1 cellular context compared by ENCODE assay signal in the genomic region with DNA sequence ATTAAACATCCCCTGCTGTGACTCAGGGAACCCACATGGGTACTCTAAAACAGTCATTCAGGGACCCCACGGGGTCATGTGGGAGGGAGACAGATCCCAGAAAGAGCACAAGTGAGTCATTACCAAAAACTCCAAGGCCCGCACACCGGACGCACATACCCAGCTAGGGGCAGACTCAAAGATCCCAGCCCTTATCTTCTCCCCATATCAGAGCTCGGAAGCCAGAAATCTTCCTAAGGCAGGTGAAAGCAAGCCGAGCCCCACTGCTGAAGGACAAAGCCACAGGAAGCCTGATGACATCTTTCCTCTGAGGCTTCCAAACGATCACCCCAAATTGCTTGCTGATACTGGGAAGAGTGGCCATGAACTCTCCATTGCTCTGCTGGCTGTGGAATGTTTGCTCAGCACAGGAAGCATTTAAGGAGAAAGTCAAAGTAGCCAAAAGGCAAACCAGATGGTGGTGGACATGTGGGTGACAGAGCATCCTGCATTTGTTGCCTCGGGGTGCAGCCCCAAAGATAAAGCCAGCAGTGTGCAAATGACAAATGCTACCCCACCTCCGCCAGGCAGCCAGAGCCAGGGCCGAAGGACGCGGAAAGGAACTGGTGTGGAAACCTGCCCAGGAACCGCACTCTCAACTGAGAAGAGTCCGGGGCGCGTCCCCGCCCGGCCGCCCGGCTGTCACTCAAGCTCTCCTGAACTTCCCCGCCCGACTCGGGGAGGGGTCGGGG.
TF ChIP-seq lines count a peak whose summit lies in the region.

No MANE protein-coding gene starts in this region.

TF ChIP-seq in HepG2, 621 proteins besides CTCF, POLR2A, EP300 and RAD21 (continued from another document):
- TF ChIP-seq TEAD2 (CRISPR knock-in tag; IDR thresholded peaks at IDR 0.05), result 0 out of 2 replicates have a peak, but pooled peaks have one; percentile 61
- TF ChIP-seq, protein P1, sequence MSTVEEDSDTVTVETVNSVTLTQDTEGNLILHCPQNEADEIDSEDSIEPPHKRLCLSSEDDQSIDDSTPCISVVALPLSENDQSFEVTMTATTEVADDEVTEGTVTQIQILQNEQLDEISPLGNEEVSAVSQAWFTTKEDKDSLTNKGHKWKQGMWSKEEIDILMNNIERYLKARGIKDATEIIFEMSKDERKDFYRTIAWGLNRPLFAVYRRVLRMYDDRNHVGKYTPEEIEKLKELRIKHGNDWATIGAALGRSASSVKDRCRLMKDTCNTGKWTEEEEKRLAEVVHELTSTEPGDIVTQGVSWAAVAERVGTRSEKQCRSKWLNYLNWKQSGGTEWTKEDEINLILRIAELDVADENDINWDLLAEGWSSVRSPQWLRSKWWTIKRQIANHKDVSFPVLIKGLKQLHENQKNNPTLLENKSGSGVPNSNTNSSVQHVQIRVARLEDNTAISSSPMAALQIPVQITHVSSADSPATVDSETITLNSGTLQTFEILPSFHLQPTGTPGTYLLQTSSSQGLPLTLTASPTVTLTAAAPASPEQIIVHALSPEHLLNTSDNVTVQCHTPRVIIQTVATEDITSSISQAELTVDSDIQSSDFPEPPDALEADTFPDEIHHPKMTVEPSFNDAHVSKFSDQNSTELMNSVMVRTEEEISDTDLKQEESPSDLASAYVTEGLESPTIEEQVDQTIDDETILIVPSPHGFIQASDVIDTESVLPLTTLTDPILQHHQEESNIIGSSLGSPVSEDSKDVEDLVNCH (CRISPR knock-in tag; IDR thresholded peaks at IDR 0.05), result no peak
- peak; percentile 73 for TF ChIP-seq MEIS2 (CRISPR knock-in tag; IDR thresholded peaks at IDR 0.05)
- TF ChIP-seq SETDB1 (CRISPR knock-in tag; IDR thresholded peaks at IDR 0.05; ENCODE audit: borderline replicate concordance), result no peak
- 0 out of 2 replicates have a peak, but pooled peaks have one; percentile 29 for TF ChIP-seq ZNF709 (CRISPR knock-in tag; IDR thresholded peaks at IDR 0.05)
- TF ChIP-seq, protein P2, sequence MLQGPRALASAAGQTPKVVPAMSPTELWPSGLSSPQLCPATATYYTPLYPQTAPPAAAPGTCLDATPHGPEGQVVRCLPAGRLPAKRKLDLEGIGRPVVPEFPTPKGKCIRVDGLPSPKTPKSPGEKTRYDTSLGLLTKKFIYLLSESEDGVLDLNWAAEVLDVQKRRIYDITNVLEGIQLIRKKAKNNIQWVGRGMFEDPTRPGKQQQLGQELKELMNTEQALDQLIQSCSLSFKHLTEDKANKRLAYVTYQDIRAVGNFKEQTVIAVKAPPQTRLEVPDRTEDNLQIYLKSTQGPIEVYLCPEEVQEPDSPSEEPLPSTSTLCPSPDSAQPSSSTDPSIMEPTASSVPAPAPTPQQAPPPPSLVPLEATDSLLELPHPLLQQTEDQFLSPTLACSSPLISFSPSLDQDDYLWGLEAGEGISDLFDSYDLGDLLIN (CRISPR knock-in tag; IDR thresholded peaks at IDR 0.05; ENCODE audit: borderline replicate concordance), result 0 out of 2 replicates have a peak, but pooled peaks have one; percentile 61
- TF ChIP-seq, protein P3, sequence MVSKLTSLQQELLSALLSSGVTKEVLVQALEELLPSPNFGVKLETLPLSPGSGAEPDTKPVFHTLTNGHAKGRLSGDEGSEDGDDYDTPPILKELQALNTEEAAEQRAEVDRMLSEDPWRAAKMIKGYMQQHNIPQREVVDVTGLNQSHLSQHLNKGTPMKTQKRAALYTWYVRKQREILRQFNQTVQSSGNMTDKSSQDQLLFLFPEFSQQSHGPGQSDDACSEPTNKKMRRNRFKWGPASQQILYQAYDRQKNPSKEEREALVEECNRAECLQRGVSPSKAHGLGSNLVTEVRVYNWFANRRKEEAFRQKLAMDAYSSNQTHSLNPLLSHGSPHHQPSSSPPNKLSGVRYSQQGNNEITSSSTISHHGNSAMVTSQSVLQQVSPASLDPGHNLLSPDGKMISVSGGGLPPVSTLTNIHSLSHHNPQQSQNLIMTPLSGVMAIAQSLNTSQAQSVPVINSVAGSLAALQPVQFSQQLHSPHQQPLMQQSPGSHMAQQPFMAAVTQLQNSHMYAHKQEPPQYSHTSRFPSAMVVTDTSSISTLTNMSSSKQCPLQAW (CRISPR knock-in tag; IDR thresholded peaks at IDR 0.05), result peak; percentile 81; the same call in 1 of the 2 replicates
- TF ChIP-seq, protein P4, sequence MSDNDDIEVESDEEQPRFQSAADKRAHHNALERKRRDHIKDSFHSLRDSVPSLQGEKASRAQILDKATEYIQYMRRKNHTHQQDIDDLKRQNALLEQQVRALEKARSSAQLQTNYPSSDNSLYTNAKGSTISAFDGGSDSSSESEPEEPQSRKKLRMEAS (IDR thresholded peaks at IDR 0.05), result peak; percentile 31
- peak; percentile 41; the same call in 1 of the 2 replicates for TF ChIP-seq ZNF629 (CRISPR knock-in tag; conservative IDR thresholded peaks at IDR 0.05)
- peak; percentile 60; the same call in 1 of the 2 replicates for TF ChIP-seq GATAD2A (CRISPR knock-in tag; IDR thresholded peaks at IDR 0.05)
- peak; percentile 57; the same call in 1 of the 2 replicates for TF ChIP-seq NFKB2 (CRISPR knock-in tag; IDR thresholded peaks at IDR 0.05; ENCODE audit: borderline replicate concordance)
- peak; percentile 37; the same call in 1 of the 2 replicates for TF ChIP-seq ZNF44 (CRISPR knock-in tag; IDR thresholded peaks at IDR 0.05)
- no peak for TF ChIP-seq GTF2F1 (IDR thresholded peaks at IDR 0.05; ENCODE audit: low read length)
- TF ChIP-seq PHF8 (CRISPR knock-in tag; IDR thresholded peaks at IDR 0.05), result peak; percentile 48
- TF ChIP-seq, protein P5, sequence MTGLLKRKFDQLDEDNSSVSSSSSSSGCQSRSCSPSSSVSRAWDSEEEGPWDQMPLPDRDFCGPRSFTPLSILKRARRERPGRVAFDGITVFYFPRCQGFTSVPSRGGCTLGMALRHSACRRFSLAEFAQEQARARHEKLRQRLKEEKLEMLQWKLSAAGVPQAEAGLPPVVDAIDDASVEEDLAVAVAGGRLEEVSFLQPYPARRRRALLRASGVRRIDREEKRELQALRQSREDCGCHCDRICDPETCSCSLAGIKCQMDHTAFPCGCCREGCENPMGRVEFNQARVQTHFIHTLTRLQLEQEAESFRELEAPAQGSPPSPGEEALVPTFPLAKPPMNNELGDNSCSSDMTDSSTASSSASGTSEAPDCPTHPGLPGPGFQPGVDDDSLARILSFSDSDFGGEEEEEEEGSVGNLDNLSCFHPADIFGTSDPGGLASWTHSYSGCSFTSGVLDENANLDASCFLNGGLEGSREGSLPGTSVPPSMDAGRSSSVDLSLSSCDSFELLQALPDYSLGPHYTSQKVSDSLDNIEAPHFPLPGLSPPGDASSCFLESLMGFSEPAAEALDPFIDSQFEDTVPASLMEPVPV (CRISPR knock-in tag; IDR thresholded peaks at IDR 0.05), result no peak
- no peak for TF ChIP-seq SMAD3 (CRISPR knock-in tag; IDR thresholded peaks at IDR 0.05)
- TF ChIP-seq MBD4 (IDR thresholded peaks at IDR 0.05; ENCODE audit: borderline replicate concordance, low read length), result no peak
- TF ChIP-seq, protein P6, sequence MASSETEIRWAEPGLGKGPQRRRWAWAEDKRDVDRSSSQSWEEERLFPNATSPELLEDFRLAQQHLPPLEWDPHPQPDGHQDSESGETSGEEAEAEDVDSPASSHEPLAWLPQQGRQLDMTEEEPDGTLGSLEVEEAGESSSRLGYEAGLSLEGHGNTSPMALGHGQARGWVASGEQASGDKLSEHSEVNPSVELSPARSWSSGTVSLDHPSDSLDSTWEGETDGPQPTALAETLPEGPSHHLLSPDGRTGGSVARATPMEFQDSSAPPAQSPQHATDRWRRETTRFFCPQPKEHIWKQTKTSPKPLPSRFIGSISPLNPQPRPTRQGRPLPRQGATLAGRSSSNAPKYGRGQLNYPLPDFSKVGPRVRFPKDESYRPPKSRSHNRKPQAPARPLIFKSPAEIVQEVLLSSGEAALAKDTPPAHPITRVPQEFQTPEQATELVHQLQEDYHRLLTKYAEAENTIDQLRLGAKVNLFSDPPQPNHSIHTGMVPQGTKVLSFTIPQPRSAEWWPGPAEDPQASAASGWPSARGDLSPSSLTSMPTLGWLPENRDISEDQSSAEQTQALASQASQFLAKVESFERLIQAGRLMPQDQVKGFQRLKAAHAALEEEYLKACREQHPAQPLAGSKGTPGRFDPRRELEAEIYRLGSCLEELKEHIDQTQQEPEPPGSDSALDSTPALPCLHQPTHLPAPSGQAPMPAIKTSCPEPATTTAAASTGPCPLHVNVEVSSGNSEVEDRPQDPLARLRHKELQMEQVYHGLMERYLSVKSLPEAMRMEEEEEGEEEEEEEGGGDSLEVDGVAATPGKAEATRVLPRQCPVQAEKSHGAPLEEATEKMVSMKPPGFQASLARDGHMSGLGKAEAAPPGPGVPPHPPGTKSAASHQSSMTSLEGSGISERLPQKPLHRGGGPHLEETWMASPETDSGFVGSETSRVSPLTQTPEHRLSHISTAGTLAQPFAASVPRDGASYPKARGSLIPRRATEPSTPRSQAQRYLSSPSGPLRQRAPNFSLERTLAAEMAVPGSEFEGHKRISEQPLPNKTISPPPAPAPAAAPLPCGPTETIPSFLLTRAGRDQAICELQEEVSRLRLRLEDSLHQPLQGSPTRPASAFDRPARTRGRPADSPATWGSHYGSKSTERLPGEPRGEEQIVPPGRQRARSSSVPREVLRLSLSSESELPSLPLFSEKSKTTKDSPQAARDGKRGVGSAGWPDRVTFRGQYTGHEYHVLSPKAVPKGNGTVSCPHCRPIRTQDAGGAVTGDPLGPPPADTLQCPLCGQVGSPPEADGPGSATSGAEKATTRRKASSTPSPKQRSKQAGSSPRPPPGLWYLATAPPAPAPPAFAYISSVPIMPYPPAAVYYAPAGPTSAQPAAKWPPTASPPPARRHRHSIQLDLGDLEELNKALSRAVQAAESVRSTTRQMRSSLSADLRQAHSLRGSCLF (CRISPR knock-in tag; IDR thresholded peaks at IDR 0.05; ENCODE audit: borderline replicate concordance), result no peak
- TF ChIP-seq GABPA (IDR thresholded peaks at IDR 0.05; ENCODE audit: low read depth, low read length), result peak; percentile 41; the same call in 1 of the 2 replicates
- TF ChIP-seq GABPA (CRISPR knock-in tag; IDR thresholded peaks at IDR 0.05; ENCODE audit: low read depth), result peak; percentile 77
- TF ChIP-seq ZFP36L1 (CRISPR knock-in tag; IDR thresholded peaks at IDR 0.05), result peak; percentile 70; the same call in 1 of the 2 replicates
- TF ChIP-seq ZNF891 (CRISPR knock-in tag; IDR thresholded peaks at IDR 0.05), result no peak; the same call in none of the 2 replicates
- 0 out of 2 replicates have a peak, but pooled peaks have one; percentile 9 for TF ChIP-seq NR2F6 (IDR thresholded peaks at IDR 0.05)
- 0 out of 2 replicates have a peak, but pooled peaks have one; percentile 33 for TF ChIP-seq NR2F6 (CRISPR knock-in tag; IDR thresholded peaks at IDR 0.05)
